In genomic region chr5:140648132-140648432, GRCh38 we compare ENCODE assay signal across 8 cellular contexts. TPM values are rescaled to one million over a fixed set of nuclear protein-coding genes. Genes with fewer than 3 reads are reported as not detected.
DNase-seq lines count a peak whose midpoint lies in the region; ATAC-seq, FAIRE-seq and TF ChIP-seq lines count a peak whose summit lies in the region.

No MANE protein-coding gene starts in this region.

- H3K4me1 ChIP-seq in transverse colon: peaks cover 18 to 27% (median 21%) of the 10 kb centered on the region in 4 donors

- ATAC-seq in activated T-cell treated with anti-CD3 and anti-CD28 coated beads, Interleukin-2, amount 50 U/mL, for 4 hours: no peak
- ATAC-seq in activated naive CD4-positive, alpha-beta T cell treated with anti-CD3 and anti-CD28 coated beads, Interleukin-2, amount 50 U/mL, for 72 hours: no peak
- ATAC-seq in GM21737 (IDR thresholded peaks at IDR 0.05; ENCODE audit: unreplicated experiment) (no peak), HG03097 (IDR thresholded peaks at IDR 0.05; ENCODE audit: low FRiP score, unreplicated experiment) (no peak)

- in situ Hi-C loops in transverse colon (cut with MboI; ENCODE audit: low pct_ligation_motif_present in 1 of 4, low pct_unique_long_range_greater_than_20kb in 1 of 4, low sequenced_read_pairs in 3 of 4): no loop called here

- TF ChIP-seq POLR2A in transverse colon (IDR thresholded peaks at IDR 0.05): no peak

- no peaks in the 10 kb centered on the region for H3K9me3 ChIP-seq in transverse colon

- H3K4me3 ChIP-seq in kidney epithelial cell (ENCODE audit: low read depth, low read length): peak overlapping the region; percentile 92
- peak overlapping the region; percentile 77 to 98 (median 88) for H3K4me3 ChIP-seq in transverse colon

- DNase-seq in activated T-cell treated with anti-CD3 and anti-CD28 coated beads, Interleukin-2, amount 50 U/mL, for 4 hours: no peak
- DNase-seq in activated T-cell treated with anti-CD3 and anti-CD28 coated beads, Interleukin-2, amount 50 U/mL, for 1 hour: no peak
- DNase-seq in activated naive CD4-positive, alpha-beta T cell treated with anti-CD3 and anti-CD28 coated beads, Interleukin-2, amount 50 U/mL, for 72 hours (ENCODE audit: low spot score in 2 of 2): no peak
- DNase-seq in kidney epithelial cell (ENCODE audit: low read depth) (no peak), transverse colon (no peak), HTR-8/SVneo (ENCODE audit: insufficient read length, low spot score) (no peak)

- WGBS in transverse colon (ENCODE audit: low coverage in 1 of 2), 2 donors: 0 to 1% methylated on average over 1 to 11 of the region's 11 CpGs

- no peak for FAIRE-seq in HTR-8/SVneo (lab: Jason Lieb, UNC)

- intact Hi-C loops in transverse colon (cut with DNase I; ENCODE audit: low total_unique reads): no loop called here

- TF ChIP-seq EP300 in transverse colon (IDR thresholded peaks at IDR 0.05; ENCODE audit: low read depth): no peak

- peak overlapping the region; percentile 95 to 100 for H3K27ac Mint-ChIP-seq in activated naive CD4-positive, alpha-beta T cell treated with anti-CD3 and anti-CD28 coated beads, Interleukin-2, amount 50 U/mL, for 72 hours

- H3K9me3 Mint-ChIP-seq in activated T-cell treated with anti-CD3 and anti-CD28 coated beads, Interleukin-2, amount 50 U/mL, for 4 hours: no peaks in the 10 kb centered on the region
- no peaks in the 10 kb centered on the region for H3K9me3 Mint-ChIP-seq in activated naive CD4-positive, alpha-beta T cell treated with anti-CD3 and anti-CD28 coated beads, Interleukin-2, amount 50 U/mL, for 72 hours

- H3K27me3 ChIP-seq in kidney epithelial cell (ENCODE audit: control insufficient read depth, insufficient read depth, low read length): no peaks in the 10 kb centered on the region
- no peaks in the 10 kb centered on the region for H3K27me3 ChIP-seq in transverse colon

- peak overlapping the region; percentile 88 to 95 (median 90) for H3K27ac ChIP-seq in transverse colon

- no peaks in the 10 kb centered on the region for H3K27me3 Mint-ChIP-seq in activated T-cell treated with anti-CD3 and anti-CD28 coated beads, Interleukin-2, amount 50 U/mL, for 4 hours (ENCODE audit: low read depth)

- H3K36me3 ChIP-seq in kidney epithelial cell (ENCODE audit: control insufficient read depth, insufficient read depth, low read length): peaks cover 2% of the 10 kb centered on the region
- H3K36me3 ChIP-seq in transverse colon: peaks cover 0 to 27% (median 13%) of the 10 kb centered on the region in 4 donors

- TF ChIP-seq CTCF in kidney epithelial cell (IDR thresholded peaks at IDR 0.05; ENCODE audit: insufficient read depth, low read length, poor library complexity, severe bottlenecking) (no peak), transverse colon (IDR thresholded peaks at IDR 0.05) (no peak)

- H3K4me1 Mint-ChIP-seq in activated T-cell treated with anti-CD3 and anti-CD28 coated beads, Interleukin-2, amount 50 U/mL, for 4 hours (ENCODE audit: low read depth): peaks cover 44% of the 10 kb centered on the region

- peak overlapping the region; percentile 100 for H3K4me3 Mint-ChIP-seq in activated T-cell treated with anti-CD3 and anti-CD28 coated beads, Interleukin-2, amount 50 U/mL, for 4 hours

- H3K36me3 Mint-ChIP-seq in activated T-cell treated with anti-CD3 and anti-CD28 coated beads, Interleukin-2, amount 50 U/mL, for 4 hours (ENCODE audit: insufficient read depth): peaks cover 38% of the 10 kb centered on the region
- H3K36me3 Mint-ChIP-seq in activated naive CD4-positive, alpha-beta T cell treated with anti-CD3 and anti-CD28 coated beads, Interleukin-2, amount 50 U/mL, for 72 hours: peaks cover 21 to 22% of the 10 kb centered on the region in 2 donors

RNA-seq across cellular contexts. Expression of gene IK, which starts 0.5 kb away (rescaled TPM):
- 100 to 1,000 TPM; 102 to 110 (median 106) TPM for total RNA-seq in activated T-cell treated with anti-CD3 and anti-CD28 coated beads, Interleukin-2, amount 50 U/mL, for 4 hours
- 100 to 1,000 TPM in 1 of 2 donors, 10 to 100 TPM in 1; 87.6 to 108 TPM for total RNA-seq in activated naive CD4-positive, alpha-beta T cell treated with anti-CD3 and anti-CD28 coated beads, Interleukin-2, amount 50 U/mL, for 72 hours
- total RNA-seq in kidney epithelial cell (107 and 111 TPM in 2 replicates), transverse colon (100 to 1,000 TPM in 2 of 4 donors, 10 to 100 TPM in 2; 70.8 to 147 (median 100) TPM)

RNA-seq across cellular contexts. Expression of gene NDUFA2, which starts 0.7 kb away (rescaled TPM):
- 10 to 100 TPM; 68.6 to 78.2 (median 72.5) TPM for total RNA-seq in activated T-cell treated with anti-CD3 and anti-CD28 coated beads, Interleukin-2, amount 50 U/mL, for 4 hours
- 10 to 100 TPM; 68.4 to 71.8 TPM for total RNA-seq in activated naive CD4-positive, alpha-beta T cell treated with anti-CD3 and anti-CD28 coated beads, Interleukin-2, amount 50 U/mL, for 72 hours
- total RNA-seq in kidney epithelial cell (46.4 and 51.2 TPM in 2 replicates), transverse colon (100 to 1,000 TPM in 2 of 4 donors, 10 to 100 TPM in 2; 70.8 to 586 (median 90.7) TPM)

RNA-seq across cellular contexts. Expression of gene TMCO6, which starts 8.8 kb away (rescaled TPM):
- 10 to 100 TPM; 16.5 to 20.6 (median 20.0) TPM for total RNA-seq in activated T-cell treated with anti-CD3 and anti-CD28 coated beads, Interleukin-2, amount 50 U/mL, for 4 hours
- 10 to 100 TPM; 28.7 to 30.2 TPM for total RNA-seq in activated naive CD4-positive, alpha-beta T cell treated with anti-CD3 and anti-CD28 coated beads, Interleukin-2, amount 50 U/mL, for 72 hours
- 35.6 and 66.8 TPM in 2 replicates for total RNA-seq in kidney epithelial cell
- total RNA-seq in transverse colon: 10 to 100 TPM in 3 of 4 donors, under 1 TPM in 1; 0.75 to 99.2 (median 40.2) TPM

RNA-seq across cellular contexts. Expression of gene CD14, which starts 15.1 kb away (rescaled TPM):
- total RNA-seq in activated T-cell treated with anti-CD3 and anti-CD28 coated beads, Interleukin-2, amount 50 U/mL, for 4 hours: under 1 TPM; 0.43 to 0.86 (median 0.50) TPM
- total RNA-seq in activated naive CD4-positive, alpha-beta T cell treated with anti-CD3 and anti-CD28 coated beads, Interleukin-2, amount 50 U/mL, for 72 hours: 1 to 10 TPM in 1 of 2 donors, under 1 TPM in 1; 0.56 to 1.6 TPM
- total RNA-seq in kidney epithelial cell (0.29 and 1.9 TPM in 2 replicates), transverse colon (10 to 100 TPM in 3 of 4 donors, 1 to 10 TPM in 1; 3.6 to 92.4 (median 45.6) TPM)

RNA-seq across cellular contexts. Expression of gene WDR55, which starts 16.6 kb away (rescaled TPM):
- 10 to 100 TPM; 47.7 to 50.0 (median 49.5) TPM for total RNA-seq in activated T-cell treated with anti-CD3 and anti-CD28 coated beads, Interleukin-2, amount 50 U/mL, for 4 hours
- 10 to 100 TPM; 32.5 to 36.3 TPM for total RNA-seq in activated naive CD4-positive, alpha-beta T cell treated with anti-CD3 and anti-CD28 coated beads, Interleukin-2, amount 50 U/mL, for 72 hours
- total RNA-seq in kidney epithelial cell: 20.1 and 22.5 TPM in 2 replicates
- 10 to 100 TPM; 33.3 to 76.6 (median 36.1) TPM for total RNA-seq in transverse colon
